Comparison of ENCODE assay signal across 1 cellular context in the genomic region with DNA sequence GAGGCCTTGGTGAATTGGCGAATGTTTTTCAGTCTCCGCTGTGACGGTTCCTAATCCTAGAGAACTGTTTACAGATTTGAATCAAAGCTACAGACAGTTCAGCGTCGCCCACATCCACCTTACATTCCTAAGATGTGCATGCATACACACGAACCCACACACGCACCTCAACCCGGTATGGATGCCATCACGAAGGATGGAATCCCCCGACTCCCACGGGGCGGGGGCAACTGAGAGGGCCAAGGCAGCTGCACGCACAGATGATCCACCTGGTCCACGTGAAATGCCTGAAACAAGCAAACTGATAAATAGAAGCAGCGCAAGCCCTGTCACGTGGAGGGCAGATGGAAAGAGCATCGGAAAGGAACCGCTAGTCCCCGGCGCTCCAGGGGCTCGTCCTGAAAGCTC.
TF ChIP-seq lines count a peak whose summit lies in the region.

No MANE protein-coding gene starts in this region.

TF ChIP-seq in IMR-90, 13 proteins besides CTCF, POLR2A, EP300 and RAD21 (continued from another document):
- TF ChIP-seq CHD1 (IDR thresholded peaks at IDR 0.05; ENCODE audit: low read depth, low read length) (no peak), RCOR1 (IDR thresholded peaks at IDR 0.05; ENCODE audit: insufficient replicate concordance, low read length) (no peak), FOS (IDR thresholded peaks at IDR 0.05; ENCODE audit: low read depth, low read length) (no peak), NFE2L2 (IDR thresholded peaks at IDR 0.05; ENCODE audit: low read depth, low read length) (no peak), MXI1 (IDR thresholded peaks at IDR 0.05; ENCODE audit: borderline replicate concordance, low read depth, low read length) (peak; percentile 80), SMC3 (IDR thresholded peaks at IDR 0.05; ENCODE audit: low read depth, low read length) (no peak), MAFK (IDR thresholded peaks at IDR 0.05; ENCODE audit: low read depth, low read length) (no peak)
- TF ChIP-seq, protein P1, sequence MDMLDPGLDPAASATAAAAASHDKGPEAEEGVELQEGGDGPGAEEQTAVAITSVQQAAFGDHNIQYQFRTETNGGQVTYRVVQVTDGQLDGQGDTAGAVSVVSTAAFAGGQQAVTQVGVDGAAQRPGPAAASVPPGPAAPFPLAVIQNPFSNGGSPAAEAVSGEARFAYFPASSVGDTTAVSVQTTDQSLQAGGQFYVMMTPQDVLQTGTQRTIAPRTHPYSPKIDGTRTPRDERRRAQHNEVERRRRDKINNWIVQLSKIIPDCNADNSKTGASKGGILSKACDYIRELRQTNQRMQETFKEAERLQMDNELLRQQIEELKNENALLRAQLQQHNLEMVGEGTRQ (IDR thresholded peaks at IDR 0.05; ENCODE audit: low read depth, low read length), result peak; percentile 69
